In genomic region chr21:14290584-14290983, GRCh38 we compare ENCODE assay signal across 31 cellular contexts.
"Had no signal": no experiment of that assay in that cellular context is flagged by ENCODE, and none has a peak within 500 bp of the region (broad histone marks: within the 10 kb centered on the region; RNA-seq: fewer than 3 reads in every experiment).

No MANE protein-coding gene starts in this region.

- H3K9ac ChIP-seq: neural progenitor cell, parathyroid adenoma had no signal

- ATAC-seq: naive thymus-derived CD4-positive, alpha-beta T cell; natural killer cell; psoas muscle; right cardiac atrium; right lobe of liver; stimulated activated memory B cell treated with anti-CD40 and anti-IgM and Interleukin-4, amounts not matched to agents 10 μg/mL and 1 μg/mL and 100 μg/mL, for 72 hours; stimulated activated naive CD8-positive, alpha-beta T cell treated with anti-CD3 and anti-CD28 coated beads, Interleukin-15, amount 100 ng/mL, for 72 hours; upper lobe of right lung had no signal

- H3K4me1 Mint-ChIP-seq: naive thymus-derived CD4-positive, alpha-beta T cell; natural killer cell; nephron; neural progenitor cell; stimulated activated memory B cell treated with anti-CD40 and anti-IgM and Interleukin-4, amounts not matched to agents 10 μg/mL and 1 μg/mL and 100 μg/mL, for 72 hours; stimulated activated naive CD8-positive, alpha-beta T cell treated with anti-CD3 and anti-CD28 coated beads, Interleukin-15, amount 100 ng/mL, for 72 hours had no signal

- H3K27me3 ChIP-seq: neural progenitor cell, ovary, right lobe of liver, sigmoid colon, spleen, suprapubic skin, testis, tibial artery, transverse colon, upper lobe of right lung, uterus had no signal

- H3K36me3 Mint-ChIP-seq: naive thymus-derived CD4-positive, alpha-beta T cell; natural killer cell; neural progenitor cell; stimulated activated memory B cell treated with anti-CD40 and anti-IgM and Interleukin-4, amounts not matched to agents 10 μg/mL and 1 μg/mL and 100 μg/mL, for 72 hours; type B pancreatic cell had no signal

- H3K4me2 ChIP-seq: neural progenitor cell, smooth muscle cell had no signal

- H3K27ac Mint-ChIP-seq: naive thymus-derived CD4-positive, alpha-beta T cell; natural killer cell; nephron; neural progenitor cell; progenitor cell of endocrine pancreas; stimulated activated memory B cell treated with anti-CD40 and anti-IgM and Interleukin-4, amounts not matched to agents 10 μg/mL and 1 μg/mL and 100 μg/mL, for 72 hours; stimulated activated naive CD8-positive, alpha-beta T cell treated with anti-CD3 and anti-CD28 coated beads, Interleukin-15, amount 100 ng/mL, for 72 hours; type B pancreatic cell had no signal

- H3K79me2 ChIP-seq: parathyroid adenoma had no signal

- H3K9me3 Mint-ChIP-seq: nephron; stimulated activated naive CD8-positive, alpha-beta T cell treated with anti-CD3 and anti-CD28 coated beads, Interleukin-15, amount 100 ng/mL, for 72 hours; type B pancreatic cell had no signal

- H3K9me3 ChIP-seq: ovary, psoas muscle, right lobe of liver, sigmoid colon, spleen, suprapubic skin, testis, tibial artery, transverse colon, upper lobe of right lung, uterus had no signal

- H3K27me3 Mint-ChIP-seq: stimulated activated memory B cell treated with anti-CD40 and anti-IgM and Interleukin-4, amounts not matched to agents 10 μg/mL and 1 μg/mL and 100 μg/mL, for 72 hours; stimulated activated naive CD8-positive, alpha-beta T cell treated with anti-CD3 and anti-CD28 coated beads, Interleukin-15, amount 100 ng/mL, for 72 hours; type B pancreatic cell had no signal

- H3K4me1 ChIP-seq: neural progenitor cell, parathyroid adenoma, psoas muscle, right lobe of liver, sigmoid colon, spleen, suprapubic skin, testis, transverse colon, upper lobe of right lung, uterus had no signal

- H2AFZ ChIP-seq: neural progenitor cell, parathyroid adenoma had no signal

- H3K4me3 Mint-ChIP-seq: naive thymus-derived CD4-positive, alpha-beta T cell; natural killer cell; nephron; neural progenitor cell; stimulated activated memory B cell treated with anti-CD40 and anti-IgM and Interleukin-4, amounts not matched to agents 10 μg/mL and 1 μg/mL and 100 μg/mL, for 72 hours; stimulated activated naive CD8-positive, alpha-beta T cell treated with anti-CD3 and anti-CD28 coated beads, Interleukin-15, amount 100 ng/mL, for 72 hours; type B pancreatic cell had no signal

- DNase-seq: naive thymus-derived CD4-positive, alpha-beta T cell; natural killer cell; occipital lobe; ovary; posterior cingulate gyrus; psoas muscle; right cardiac atrium; right lobe of liver; sigmoid colon; spleen; stimulated activated CD4-positive, alpha-beta T cell treated with anti-CD3 and anti-CD28 coated beads, Interleukin-12 subunit alpha, Interleukin-12 subunit beta, amount 100 ng/mL, for 4 hours; stimulated activated CD4-positive, alpha-beta T cell treated with anti-CD3 and anti-CD28 coated beads, Interleukin-1b, Interleukin-23, amount 100 ng/mL, for 48 hours; stimulated activated CD4-positive, alpha-beta T cell treated with anti-CD3 and anti-CD28 coated beads, Interleukin-4, amount 100 ng/mL, for 1 hour; stimulated activated CD4-positive, alpha-beta T cell treated with anti-CD3 and anti-CD28 coated beads, Interleukin-4, amount 100 ng/mL, for 4 hours; stimulated activated CD8-positive, alpha-beta memory T cell treated with anti-CD3 and anti-CD28 coated beads, Interleukin-4, amount 100 ng/mL, for 48 hours; stimulated activated naive CD4-positive, alpha-beta T cell; stimulated activated naive CD8-positive, alpha-beta T cell treated with anti-CD3 and anti-CD28 coated beads, Interleukin-15, amount 100 ng/mL, for 72 hours; substantia nigra; testis; tibial artery; transverse colon; upper lobe of right lung; uterus had no signal

- H3K36me3 ChIP-seq: neural progenitor cell, ovary, right lobe of liver, sigmoid colon, spleen, suprapubic skin, tibial artery, transverse colon, upper lobe of right lung, uterus had no signal

- H3K4me3 ChIP-seq: neural progenitor cell, ovary, psoas muscle, right lobe of liver, sigmoid colon, smooth muscle cell, spleen, suprapubic skin, testis, tibial artery, transverse colon, upper lobe of right lung, uterus had no signal

- H3K27ac ChIP-seq: neural progenitor cell, ovary, parathyroid adenoma, psoas muscle, right lobe of liver, sigmoid colon, spleen, suprapubic skin, testis, tibial artery, transverse colon, upper lobe of right lung, uterus had no signal
